8 cellular contexts compared by ENCODE assay signal in genomic region chr19:2328401-2329161, GRCh38. TPM values are rescaled to one million over a fixed set of nuclear protein-coding genes. Genes with fewer than 3 reads are reported as not detected.
DNase-seq lines count a peak whose midpoint lies in the region; ATAC-seq, FAIRE-seq and TF ChIP-seq lines count a peak whose summit lies in the region.

LSM7 (minus strand) TSS chr19:2328586; CDS start chr19:2328566, 20 bp downstream.
SPPL2B (plus strand) TSS chr19:2328684; CDS start chr19:2328710, 26 bp downstream.

- H3K4me3 ChIP-seq in pancreas (peak within 1 kb of the TSS; percentile 85 to 99 (median 98)), thymus (ENCODE audit: low read length) (peak within 1 kb of the TSS; percentile 95)

- WGBS in pancreas, 2 donors: 0% methylated on average over 68 to 89 of the region's 89 CpGs
- under 1% methylated on average over 89 of the region's 89 CpGs for WGBS in thymus

- H3K4me3 Mint-ChIP-seq in activated naive CD8-positive, alpha-beta T cell treated with anti-CD3 and anti-CD28 coated beads, Interleukin-2, amount 10 ng/mL, durations not matched to agents 7 days and 5 days: peak within 1 kb of the TSS; percentile 100

- H3K4me1 ChIP-seq in pancreas (peaks cover 33 to 49% (median 36%) of the 10 kb centered on the region in 3 donors), thymus (ENCODE audit: control insufficient read depth, insufficient read depth, low read length) (peaks cover 38% of the 10 kb centered on the region)

- intact Hi-C loops in Right ventricle myocardium inferior (cut with DNase I): no loop called here
- intact Hi-C loops in pancreas (cut with DNase I): no loop called here

- H3K27me3 Mint-ChIP-seq in activated naive CD8-positive, alpha-beta T cell treated with anti-CD3 and anti-CD28 coated beads, Interleukin-2, amount 10 ng/mL, durations not matched to agents 7 days and 5 days: no peaks in the 10 kb centered on the region

- peak within 1 kb of the TSS; percentile 100 for H3K27ac Mint-ChIP-seq in activated naive CD8-positive, alpha-beta T cell treated with anti-CD3 and anti-CD28 coated beads, Interleukin-2, amount 10 ng/mL, durations not matched to agents 7 days and 5 days

- peaks cover 10% of the 10 kb centered on the region for H3K36me3 Mint-ChIP-seq in activated naive CD8-positive, alpha-beta T cell treated with anti-CD3 and anti-CD28 coated beads, Interleukin-2, amount 10 ng/mL, durations not matched to agents 7 days and 5 days

- H3K9me3 ChIP-seq in pancreas (no peaks in the 10 kb centered on the region), thymus (ENCODE audit: control insufficient read depth) (no peaks in the 10 kb centered on the region)

- peak; percentile 50 for ATAC-seq in activated naive CD8-positive, alpha-beta T cell treated with anti-CD3 and anti-CD28 coated beads, Interleukin-2, amount 10 ng/mL, durations not matched to agents 7 days and 5 days (ENCODE audit: low read depth)
- ATAC-seq in Right ventricle myocardium inferior (peak; percentile 93), pancreas (peak; percentile 77 to 89 (median 87))

- no peaks in the 10 kb centered on the region for H3K9me3 Mint-ChIP-seq in activated naive CD8-positive, alpha-beta T cell treated with anti-CD3 and anti-CD28 coated beads, Interleukin-2, amount 10 ng/mL, durations not matched to agents 7 days and 5 days

- H3K27ac ChIP-seq in pancreas: peak within 1 kb of the TSS; percentile 67 to 78 (median 71)
- H3K27ac ChIP-seq in thymus (ENCODE audit: low read depth): peak within 1 kb of the TSS; percentile 84

- no peaks in the 10 kb centered on the region for H3K27me3 ChIP-seq in pancreas
- no peaks in the 10 kb centered on the region for H3K27me3 ChIP-seq in thymus (ENCODE audit: control insufficient read depth, insufficient read depth)

- H3K4me1 Mint-ChIP-seq in activated naive CD8-positive, alpha-beta T cell treated with anti-CD3 and anti-CD28 coated beads, Interleukin-2, amount 10 ng/mL, durations not matched to agents 7 days and 5 days: peaks cover 55% of the 10 kb centered on the region

- FAIRE-seq in pancreas (lab: Jason Lieb, UNC): no peak

- TF ChIP-seq CTCF in pancreas (IDR thresholded peaks at IDR 0.05): no peak

- H3K36me3 ChIP-seq in pancreas (no peaks in the 10 kb centered on the region), thymus (ENCODE audit: control insufficient read depth, insufficient read depth) (peaks cover 7% of the 10 kb centered on the region)

- POLR2A ChIA-PET in activated naive CD8-positive, alpha-beta T cell treated with anti-CD3 and anti-CD28 coated beads, Interleukin-2, amount 10 ng/mL, durations not matched to agents 7 days and 5 days (lab: Charles Lee): interaction anchor here (0.6 to 2.7 kb wide), 18 partner anchors 9 to 853 kb away, joined by 3 to 12 read pairs (median 4); partner anchors contain the start of genes GADD45B, LMNB2 and PLEKHJ1

- DNase-seq in Daoy (ENCODE audit: low read depth): peak; percentile 97
- peak; percentile 80 for DNase-seq in HCEC 1CT
- DNase-seq in NCI-H1092 (lab: John Stamatoyannopoulos, UW): peak; percentile 87
- peak; percentile 29 to 76 for DNase-seq in SW 1271 (lab: John Stamatoyannopoulos, UW)
- DNase-seq in activated naive CD8-positive, alpha-beta T cell treated with anti-CD3 and anti-CD28 coated beads, Interleukin-2, amount 10 ng/mL, durations not matched to agents 7 days and 5 days: peak; percentile 98
- peak; percentile 95 for DNase-seq in Right ventricle myocardium inferior (ENCODE audit: missing footprints)
- DNase-seq in pancreas: peak; percentile 82 to 97 (median 92)

RNA-seq across cellular contexts. Expression of gene LSM7, which starts in this region (rescaled TPM):
- 363 and 380 TPM in 2 replicates for total RNA-seq in Daoy (2014; rRNA removed; shearing (Covaris generic))
- total RNA-seq in activated naive CD8-positive, alpha-beta T cell treated with anti-CD3 and anti-CD28 coated beads, Interleukin-2, amount 10 ng/mL, durations not matched to agents 7 days and 5 days: 100 to 1,000 TPM; 111 to 125 TPM
- 46.7 TPM for total RNA-seq in Right ventricle myocardium inferior
- 10 to 100 TPM; 18.3 to 36.4 (median 26.4) TPM for total RNA-seq in pancreas
- 100 to 1,000 TPM; 147 to 170 TPM for polyA plus RNA-seq in pancreas
- 243 TPM for polyA plus RNA-seq in thymus

RNA-seq across cellular contexts. Expression of gene SPPL2B, which starts in this region (rescaled TPM):
- 19.3 and 24.4 TPM in 2 replicates for total RNA-seq in Daoy (2014; rRNA removed; shearing (Covaris generic))
- total RNA-seq in activated naive CD8-positive, alpha-beta T cell treated with anti-CD3 and anti-CD28 coated beads, Interleukin-2, amount 10 ng/mL, durations not matched to agents 7 days and 5 days: 100 to 1,000 TPM in 1 of 2 experiments, 10 to 100 TPM in 1; 90.6 to 101 TPM
- 24.9 TPM for total RNA-seq in Right ventricle myocardium inferior
- total RNA-seq in pancreas: 10 to 100 TPM; 36.4 to 61.2 (median 50.6) TPM
- 100 to 1,000 TPM; 133 to 226 TPM for polyA plus RNA-seq in pancreas
- polyA plus RNA-seq in thymus: 125 TPM

Comparison
In these comparisons a context has a peak if more than half of its experiments do, and no peak if none do; other contexts are left out.
1. Peak in every context shown above with its lines: DNase-seq, ATAC-seq, H3K4me3 ChIP-seq and H3K27ac ChIP-seq.